In genomic region chr5:57499262-57500050, GRCh38 we compare ENCODE assay signal across 9 cellular contexts. TPM values are rescaled to one million over a fixed set of nuclear protein-coding genes. Genes with fewer than 3 reads are reported as not detected.
DNase-seq lines count a peak whose midpoint lies in the region; ATAC-seq and TF ChIP-seq lines count a peak whose summit lies in the region.
"Had no signal": no experiment of that assay in that cellular context is flagged by ENCODE, and none has a peak within 500 bp of the region (broad histone marks: within the 10 kb centered on the region; RNA-seq: fewer than 3 reads in every experiment).

No MANE protein-coding gene starts in this region.

- TF ChIP-seq CTCF in choroid plexus epithelial cell (conservative IDR thresholded peaks at IDR 0.05; ENCODE audit: low read depth, low read length) (peak; percentile 85), left lung (IDR thresholded peaks at IDR 0.05) (peak; percentile 59 to 66), type B pancreatic cell (conservative IDR thresholded peaks at IDR 0.05) (peak; percentile 84)

- no peaks in the 10 kb centered on the region for H3K27me3 ChIP-seq in left lung

- H3K4me1 ChIP-seq in left lung, result peaks cover 8 to 13% of the 10 kb centered on the region in 2 donors

- no peaks in the 10 kb centered on the region for H3K36me3 ChIP-seq in left lung

- H3K4me3 ChIP-seq in choroid plexus epithelial cell (ENCODE audit: low read depth, low read length) (no peak overlapping the region), left lung (no peak overlapping the region)

- intact Hi-C loops in left lung (cut with DNase I), result loop anchor here in 1 of 2 donors (5.0 kb wide), 1 partner anchor 968 kb away; no protein-coding TSS in a partner anchor

- no peaks in the 10 kb centered on the region for H3K9me3 ChIP-seq in left lung

- peak overlapping the region; percentile 71 for H3K27ac Mint-ChIP-seq in type B pancreatic cell
- H3K27ac Mint-ChIP-seq: natural killer cell treated with Interleukin-12 subunit alpha and Interleukin-12 subunit beta and Interleukin-15 and Interleukin-18, amount 100 ng/mL, for 72 hours had no signal

- peaks cover 37% of the 10 kb centered on the region for H3K4me1 Mint-ChIP-seq in type B pancreatic cell (ENCODE audit: unreplicated experiment)

- DNase-seq in NCI-H510A treated with DMSO at 0.1 percent for 48 hours (lab: John Stamatoyannopoulos, UW), result peak; percentile 10
- no peak for DNase-seq in NCI-H510A (lab: John Stamatoyannopoulos, UW)
- DNase-seq in OCI-M1 (lab: John Stamatoyannopoulos, UW), result peak; percentile 77
- peak; percentile 87 for DNase-seq in choroid plexus epithelial cell (ENCODE audit: low read depth)
- no peak for DNase-seq in left lung
- no peak for DNase-seq in type B pancreatic cell (ENCODE audit: extremely low spot score, unreplicated experiment)

- H3K4me3 Mint-ChIP-seq in type B pancreatic cell, result peak overlapping the region; percentile 48
- H3K4me3 Mint-ChIP-seq: natural killer cell treated with Interleukin-12 subunit alpha and Interleukin-12 subunit beta and Interleukin-15 and Interleukin-18, amount 100 ng/mL, for 72 hours had no signal

- peak; percentile 73 for ATAC-seq in GM19372 (IDR thresholded peaks at IDR 0.05; ENCODE audit: low read depth, unreplicated experiment)
- ATAC-seq in HG03175 (IDR thresholded peaks at IDR 0.05; ENCODE audit: unreplicated experiment), result peak; percentile 90
- ATAC-seq in left lung, result peak; percentile 51

- H3K27me3 Mint-ChIP-seq in type B pancreatic cell, result no peaks in the 10 kb centered on the region

- no peaks in the 10 kb centered on the region for H3K36me3 Mint-ChIP-seq in type B pancreatic cell
- H3K36me3 Mint-ChIP-seq: natural killer cell treated with Interleukin-12 subunit alpha and Interleukin-12 subunit beta and Interleukin-15 and Interleukin-18, amount 100 ng/mL, for 72 hours had no signal

- H3K27ac ChIP-seq in left lung, result no peak overlapping the region

- no peaks in the 10 kb centered on the region for H3K9me3 Mint-ChIP-seq in type B pancreatic cell
- H3K9me3 Mint-ChIP-seq: natural killer cell treated with Interleukin-12 subunit alpha and Interleukin-12 subunit beta and Interleukin-15 and Interleukin-18, amount 100 ng/mL, for 72 hours had no signal

RNA-seq across cellular contexts. Expression of gene ACTBL2, which starts 16.8 kb away (rescaled TPM):
- total RNA-seq in left lung (under 1 TPM; 0.16 to 0.29 TPM), type B pancreatic cell (ENCODE audit: low replicate concordance) (not detected in 2 replicates)
- total RNA-seq: natural killer cell treated with Interleukin-12 subunit alpha and Interleukin-12 subunit beta and Interleukin-15 and Interleukin-18, amount 100 ng/mL, for 72 hours had no signal

Comparison
In these comparisons a context has a peak if more than half of its experiments do, and no peak if none do; other contexts are left out.
1. DNase-seq: peak in NCI-H510A treated with DMSO at 0.1 percent for 48 hours (single experiment), OCI-M1 (single experiment) and choroid plexus epithelial cell (single experiment); none in NCI-H510A (single experiment), left lung (0 of 2) and type B pancreatic cell (single experiment).
2. Peak in every context shown above with its lines, with median percentiles within 50 percentile points of each other: ATAC-seq and CTCF ChIP-seq.